8 cellular contexts compared by ENCODE assay signal in the genomic region with DNA sequence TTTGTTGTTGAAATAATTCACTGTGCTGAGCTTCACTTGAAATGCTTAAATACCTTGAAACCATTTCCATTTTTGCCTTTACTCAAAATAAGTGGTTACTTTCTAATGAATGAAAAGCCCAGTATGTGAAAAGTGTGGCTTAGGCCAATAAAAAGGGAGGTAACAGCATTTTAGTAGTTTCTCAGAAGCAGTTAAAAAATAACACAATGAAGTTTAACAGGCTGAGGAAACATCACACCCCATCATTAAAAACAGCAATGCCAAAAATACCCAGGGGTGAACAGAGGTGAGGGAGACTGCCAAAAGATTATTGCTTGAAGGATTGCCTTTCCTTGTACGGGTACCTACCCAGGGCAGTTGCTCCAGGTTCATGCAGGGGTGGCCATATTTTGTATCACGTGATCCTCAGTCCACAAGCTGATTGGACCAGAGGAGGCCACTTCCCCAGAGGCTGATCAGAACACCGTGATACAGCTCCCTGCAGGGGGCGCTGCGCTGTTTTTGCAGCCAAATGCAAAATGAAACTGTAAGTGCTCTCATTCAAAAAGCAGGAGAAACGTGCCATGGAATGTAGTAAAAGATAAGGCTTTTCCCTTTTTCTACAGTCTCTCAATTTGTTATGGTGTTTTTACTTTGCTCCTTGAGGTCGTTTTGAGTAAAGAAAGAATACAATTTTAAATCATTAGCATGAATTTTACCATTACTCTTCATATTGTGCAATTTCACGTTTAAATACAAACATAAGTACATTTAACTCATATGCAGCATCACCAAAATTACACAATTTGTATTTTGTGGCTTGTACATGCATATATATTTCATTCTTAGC.
DNase-seq lines count a peak whose midpoint lies in the region; ATAC-seq and TF ChIP-seq lines count a peak whose summit lies in the region.

No MANE protein-coding gene starts in this region.

- no peak overlapping the region for H3K4me3 ChIP-seq in BJ (ENCODE audit: low read depth, low read length)
- H3K4me3 ChIP-seq in HCT116 (replicated peaks in 1 of 2; ENCODE audit: low read depth in 1 of 2, low read length in 2 of 2), result peak overlapping the region; percentile 52
- 0 out of 2 replicates have a peak overlapping the region, but pooled peaks have one; percentile 29 for H3K4me3 ChIP-seq in OCI-LY3 (ENCODE audit: low read length)
- no peak overlapping the region for H3K4me3 ChIP-seq in psoas muscle

- 32 to 43% (median 35%) methylated on average over 8 of the region's 8 CpGs for WGBS in psoas muscle, 3 donors

- no peak for TF ChIP-seq POLR2A in HCT116 (IDR thresholded peaks at IDR 0.05; ENCODE audit: borderline replicate concordance, extremely low read depth, insufficient read depth, insufficient read length)

- H3K27me3 ChIP-seq in BJ (ENCODE audit: control insufficient read depth, insufficient read depth, low read length), result no peaks in the 10 kb centered on the region
- H3K27me3 ChIP-seq in HCT116 (ENCODE audit: insufficient read depth, low read length), result no peaks in the 10 kb centered on the region
- no peaks in the 10 kb centered on the region for H3K27me3 ChIP-seq in OCI-LY3 (ENCODE audit: low read depth, low read length)
- peaks cover 0 to under 1% (median 0%) of the 10 kb centered on the region in 3 donors for H3K27me3 ChIP-seq in psoas muscle (ENCODE audit: insufficient read depth in 3 of 3, low read length in 2 of 3)

- H3K4me2 ChIP-seq in HCT116 (ENCODE audit: low read length) (peak overlapping the region; percentile 70), OCI-LY3 (ENCODE audit: low read length) (peak overlapping the region; percentile 14; the same call in 1 of the 2 replicates)

- TF ChIP-seq CTCF in BJ (IDR thresholded peaks at IDR 0.05; ENCODE audit: insufficient read depth, low read depth, low read length) (peak; percentile 71), HCT116 (IDR thresholded peaks at IDR 0.05 in 2 of 3, conservative IDR thresholded peaks at IDR 0.05 in 1 of 3; ENCODE audit: borderline replicate concordance in 1 of 3, insufficient read depth in 1 of 3, low read depth in 2 of 3, low read length in 2 of 3) (peak; percentile 75 to 97 (median 95); a peak in 5 of 6 replicates), OCI-LY3 (IDR thresholded peaks at IDR 0.05; ENCODE audit: low read depth, low read length) (peak; percentile 49), psoas muscle (IDR thresholded peaks at IDR 0.05) (peak; percentile 49)

- no peak for DNase-seq in BJ (ENCODE audit: low read depth)
- DNase-seq in HCT116 (ENCODE audit: low read depth, low spot score), result peak; percentile 94
- peak in 55 of 58 donors; percentile 23 to 90 (median 72) for DNase-seq in anterior cingulate cortex (lab: John Stamatoyannopoulos, UW)
- peak; percentile 89 for DNase-seq in left cardiac atrium
- peak; percentile 81 for DNase-seq in psoas muscle
- DNase-seq in KG1 (lab: John Stamatoyannopoulos, UW), result no peak

- H2AFZ ChIP-seq in HCT116 (ENCODE audit: low read depth, low read length, poor library complexity, severe bottlenecking) (peak overlapping the region; percentile 58), OCI-LY3 (ENCODE audit: low read depth, low read length) (no peak overlapping the region)

- H3K9ac ChIP-seq in HCT116 (ENCODE audit: low read length) (peak overlapping the region; percentile 53), OCI-LY3 (ENCODE audit: low read length) (no peak overlapping the region)

- H3K27ac ChIP-seq in HCT116 (ENCODE audit: low read depth, low read length) (peak overlapping the region; percentile 63), OCI-LY3 (ENCODE audit: low read length) (no peak overlapping the region), psoas muscle (no peak overlapping the region)

- H3K9me3 ChIP-seq in HCT116 (ENCODE audit: control insufficient read depth in 1 of 2, insufficient read depth in 1 of 2, low read depth in 1 of 2, low read length in 2 of 2), result no peaks in the 10 kb centered on the region
- no peaks in the 10 kb centered on the region for H3K9me3 ChIP-seq in OCI-LY3 (ENCODE audit: insufficient read depth, low read length)
- H3K9me3 ChIP-seq in psoas muscle, result no peaks in the 10 kb centered on the region

- TSS peak; percentile 70 for BruUV-seq in HCT116 (replicated peaks; lab: Mats Ljungman, UMichigan)

- peaks cover 30 to 37% of the 10 kb centered on the region in 2 experiments for H3K4me1 ChIP-seq in HCT116 (ENCODE audit: control insufficient read depth in 1 of 2, insufficient read depth in 2 of 2, low read length in 2 of 2)
- no peaks in the 10 kb centered on the region for H3K4me1 ChIP-seq in OCI-LY3 (ENCODE audit: low read length)
- no peaks in the 10 kb centered on the region for H3K4me1 ChIP-seq in psoas muscle

- intact Hi-C loops in HCT116 (cut with micrococcal nuclease) (loop anchor here (2.0 to 10.0 kb wide), 3 partner anchors 175 to 226 kb away; no protein-coding TSS in a partner anchor), left cardiac atrium (cut with DNase I) (loop anchor here in 1 of 2 donors (5.0 to 10.0 kb wide), 2 partner anchors 173 to 226 kb away; no protein-coding TSS in a partner anchor), psoas muscle (cut with DNase I) (no loop called here)

- H4K20me1 ChIP-seq in HCT116 (ENCODE audit: insufficient read depth) (no peaks in the 10 kb centered on the region), OCI-LY3 (ENCODE audit: insufficient read depth, low read length) (no peaks in the 10 kb centered on the region)

- H3K36me3 ChIP-seq in BJ (ENCODE audit: control insufficient read depth, insufficient read depth, low read length) (no peaks in the 10 kb centered on the region), HCT116 (ENCODE audit: control insufficient read depth in 1 of 2, insufficient read depth in 2 of 2, low read length in 2 of 2) (no peaks in the 10 kb centered on the region), OCI-LY3 (replicated peaks; ENCODE audit: low read depth, low read length) (no peaks in the 10 kb centered on the region), psoas muscle (ENCODE audit: insufficient read depth in 1 of 2, low read depth in 1 of 2) (no peaks in the 10 kb centered on the region)

- peak; percentile 84 for TF ChIP-seq RAD21 in HCT116 (IDR thresholded peaks at IDR 0.05; ENCODE audit: low read depth)

- H3K9me2 ChIP-seq in HCT116 (ENCODE audit: insufficient read depth), result no peaks in the 10 kb centered on the region

- CTCF ChIA-PET in BJ (lab: Yijun Ruan, JAX) (interaction anchor here (0.6 to 1.6 kb wide), 6 partner anchors 14 to 114 kb away, joined by 3 to 5 read pairs (median 3); no protein-coding TSS in a partner anchor), HCT116 (lab: Charles Lee) (interaction anchor here (0.6 to 3.4 kb wide), 18 partner anchors 8 to 336 kb away, joined by 3 to 19 read pairs (median 4); no protein-coding TSS in a partner anchor)

- RAD21 ChIA-PET in HCT116 (lab: Charles Lee; ENCODE audit: low non-redundant PET in 1 of 2, low total read pairs in 2 of 2, uncharacterized antibody in 2 of 2, unreplicated experiment in 2 of 2), result interaction anchor here (0.7 to 1.8 kb wide), 2 partner anchors 174 to 226 kb away, joined by 3 to 6 read pairs; no protein-coding TSS in a partner anchor

- H3K79me2 ChIP-seq in HCT116 (ENCODE audit: insufficient read depth, low read length) (no peaks in the 10 kb centered on the region), OCI-LY3 (ENCODE audit: low read length) (no peaks in the 10 kb centered on the region)

- POLR2A ChIA-PET in BJ (lab: Charles Lee), result no interaction called here
- POLR2A ChIA-PET in HCT116 (lab: Charles Lee), result no interaction called here

- ATAC-seq in HCT116, result peak; percentile 87
- peak; percentile 97 to 99 for ATAC-seq in left cardiac atrium
- ATAC-seq in psoas muscle, result peak; percentile 36 to 83 (median 72)
- no peak for ATAC-seq in HG02973 (IDR thresholded peaks at IDR 0.05; ENCODE audit: unreplicated experiment)

TF ChIP-seq in HCT116, 20 proteins besides CTCF, POLR2A, EP300 and RAD21 (continues in another document):
- TF ChIP-seq CEBPB (IDR thresholded peaks at IDR 0.05; ENCODE audit: low read depth) (no peak), CBX3 (IDR thresholded peaks at IDR 0.05; ENCODE audit: low read depth) (0 out of 2 replicates have a peak, but pooled peaks have one; percentile 82), EZH2phosphoT487 (IDR thresholded peaks at IDR 0.05; ENCODE audit: borderline replicate concordance) (no peak), SRF (IDR thresholded peaks at IDR 0.05; ENCODE audit: low read depth) (0 out of 2 replicates have a peak, but pooled peaks have one; percentile 15), YY1 (IDR thresholded peaks at IDR 0.05; ENCODE audit: extremely low read depth, insufficient replicate concordance, low read depth, low read length) (peak; percentile 93), EZH2 (IDR thresholded peaks at IDR 0.05) (no peak)
- TF ChIP-seq, protein P1, sequence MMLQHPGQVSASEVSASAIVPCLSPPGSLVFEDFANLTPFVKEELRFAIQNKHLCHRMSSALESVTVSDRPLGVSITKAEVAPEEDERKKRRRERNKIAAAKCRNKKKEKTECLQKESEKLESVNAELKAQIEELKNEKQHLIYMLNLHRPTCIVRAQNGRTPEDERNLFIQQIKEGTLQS (IDR thresholded peaks at IDR 0.05), result no peak
- TF ChIP-seq, protein P2, sequence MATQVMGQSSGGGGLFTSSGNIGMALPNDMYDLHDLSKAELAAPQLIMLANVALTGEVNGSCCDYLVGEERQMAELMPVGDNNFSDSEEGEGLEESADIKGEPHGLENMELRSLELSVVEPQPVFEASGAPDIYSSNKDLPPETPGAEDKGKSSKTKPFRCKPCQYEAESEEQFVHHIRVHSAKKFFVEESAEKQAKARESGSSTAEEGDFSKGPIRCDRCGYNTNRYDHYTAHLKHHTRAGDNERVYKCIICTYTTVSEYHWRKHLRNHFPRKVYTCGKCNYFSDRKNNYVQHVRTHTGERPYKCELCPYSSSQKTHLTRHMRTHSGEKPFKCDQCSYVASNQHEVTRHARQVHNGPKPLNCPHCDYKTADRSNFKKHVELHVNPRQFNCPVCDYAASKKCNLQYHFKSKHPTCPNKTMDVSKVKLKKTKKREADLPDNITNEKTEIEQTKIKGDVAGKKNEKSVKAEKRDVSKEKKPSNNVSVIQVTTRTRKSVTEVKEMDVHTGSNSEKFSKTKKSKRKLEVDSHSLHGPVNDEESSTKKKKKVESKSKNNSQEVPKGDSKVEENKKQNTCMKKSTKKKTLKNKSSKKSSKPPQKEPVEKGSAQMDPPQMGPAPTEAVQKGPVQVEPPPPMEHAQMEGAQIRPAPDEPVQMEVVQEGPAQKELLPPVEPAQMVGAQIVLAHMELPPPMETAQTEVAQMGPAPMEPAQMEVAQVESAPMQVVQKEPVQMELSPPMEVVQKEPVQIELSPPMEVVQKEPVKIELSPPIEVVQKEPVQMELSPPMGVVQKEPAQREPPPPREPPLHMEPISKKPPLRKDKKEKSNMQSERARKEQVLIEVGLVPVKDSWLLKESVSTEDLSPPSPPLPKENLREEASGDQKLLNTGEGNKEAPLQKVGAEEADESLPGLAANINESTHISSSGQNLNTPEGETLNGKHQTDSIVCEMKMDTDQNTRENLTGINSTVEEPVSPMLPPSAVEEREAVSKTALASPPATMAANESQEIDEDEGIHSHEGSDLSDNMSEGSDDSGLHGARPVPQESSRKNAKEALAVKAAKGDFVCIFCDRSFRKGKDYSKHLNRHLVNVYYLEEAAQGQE (IDR thresholded peaks at IDR 0.05; ENCODE audit: low read depth), result no peak

Comparison
In these comparisons a context has a peak if more than half of its experiments do, and no peak if none do; other contexts are left out.
1. DNase-seq: peak in HCT116 (single experiment), anterior cingulate cortex (55 of 58), left cardiac atrium (single experiment) and psoas muscle (2 of 2); none in BJ (single experiment) and KG1 (single experiment).
2. H3K4me3 ChIP-seq: peak in HCT116 (2 of 2) and OCI-LY3 (single experiment); none in BJ (single experiment) and psoas muscle (single experiment).
3. Peak in every context shown above with its lines, with median percentiles within 50 percentile points of each other: CTCF ChIP-seq.